Comparison of ENCODE assay signal across 5 cellular contexts in genomic region chr4:15174168-15174567, GRCh38.
A peak's percentile ranks its signal among the peaks of the same experiment; 100 is the strongest.
DNase-seq lines count a peak whose midpoint lies in the region; ATAC-seq, FAIRE-seq and TF ChIP-seq lines count a peak whose summit lies in the region.
"Not testable (repeated sequence)": the region's sequence is repeated elsewhere in the genome, so short reads cannot be mapped to it uniquely, and the experiment has no call there.

No MANE protein-coding gene starts in this region.

- peaks cover 17% of the 10 kb centered on the region; the same call in 1 of the 2 replicates for H3K9me3 ChIP-seq in HUES6 (ENCODE audit: control insufficient read depth, insufficient read depth, low read depth, low read length)
- H3K9me3 ChIP-seq in HepG2 (ENCODE audit: low read length): peaks cover 14% of the 10 kb centered on the region

- TF ChIP-seq RAD21 in HepG2 (CRISPR knock-in tag; IDR thresholded peaks at IDR 0.05): not testable (repeated sequence)

- POLR2A ChIA-PET in WTC11 (lab: Charles Lee); HepG2 (lab: Yijun Ruan, JAX): not testable (repeated sequence)

- H3K27ac Mint-ChIP-seq in GM23338 (peak overlapping the region; percentile 83), glutamatergic neuron (ENCODE audit: unreplicated experiment) (peak overlapping the region; percentile 99)
- H3K27ac Mint-ChIP-seq in WTC11: not testable (repeated sequence)

- not testable (repeated sequence) for H3K79me2 ChIP-seq in GM23338 (replicated peaks; ENCODE audit: insufficient read depth); HepG2 (ENCODE audit: insufficient read depth, low read length)

- not testable (repeated sequence) for TF ChIP-seq EP300 in HepG2 (IDR thresholded peaks at IDR 0.05; ENCODE audit: low read depth in 2 of 2, low read length in 2 of 2); HepG2 (CRISPR knock-in tag; IDR thresholded peaks at IDR 0.05; ENCODE audit: borderline replicate concordance)

- peak overlapping the region; percentile 5; the same call in 1 of the 2 replicates for H2AFZ ChIP-seq in GM23338
- not testable (repeated sequence) for H2AFZ ChIP-seq in HepG2 (ENCODE audit: low read length)

- intact Hi-C loops in HepG2 (cut with micrococcal nuclease; ENCODE audit: unreplicated experiment): not testable (repeated sequence)

- not testable (repeated sequence) for TF ChIP-seq POLR2A in HepG2 (IDR thresholded peaks at IDR 0.05; ENCODE audit: insufficient read depth in 1 of 2, low read depth in 2 of 2, low read length in 2 of 2)

- not testable (repeated sequence) for TF ChIP-seq CTCF in GM23338 (conservative IDR thresholded peaks at IDR 0.05; ENCODE audit: low read depth in 2 of 2); WTC11 (IDR thresholded peaks at IDR 0.05); glutamatergic neuron (IDR thresholded peaks at IDR 0.05; ENCODE audit: partially characterized antibody, unreplicated experiment); HepG2 (CRISPR knock-in tag; IDR thresholded peaks at IDR 0.05)

- not testable (repeated sequence) for H3K4me2 ChIP-seq in GM23338; HepG2 (ENCODE audit: low read depth, low read length)

- not testable (repeated sequence) for H3K27ac ChIP-seq in GM23338 (ENCODE audit: low read depth); HUES6 (ENCODE audit: low read depth, low read length); HepG2 (ENCODE audit: extremely low read length, insufficient read depth, low read length)

- DNase-seq in GM23338 (ENCODE audit: low spot score); WTC11 (ENCODE audit: low spot score); glutamatergic neuron; HepG2 (ENCODE audit: low spot score): not testable (repeated sequence)

- not testable (repeated sequence) for H3K4me1 ChIP-seq in GM23338 (ENCODE audit: insufficient read depth); HepG2 (ENCODE audit: insufficient read depth, low read length)
- peaks cover 19% of the 10 kb centered on the region for H3K4me1 ChIP-seq in HUES6 (ENCODE audit: control insufficient read depth, insufficient read depth, low read length)

- H3K36me3 ChIP-seq in GM23338 (ENCODE audit: insufficient read depth); HUES6 (ENCODE audit: control insufficient read depth, insufficient read depth, low read length); HepG2 (replicated peaks in 1 of 2; ENCODE audit: control insufficient read depth in 1 of 2, insufficient read depth in 2 of 2, low read length in 2 of 2): not testable (repeated sequence)

- H3K4me3 ChIP-seq in GM23338 (peak overlapping the region; percentile 42; the same call in 1 of the 2 replicates), HUES6 (ENCODE audit: low read depth, low read length) (peak overlapping the region; percentile 50)
- H3K4me3 ChIP-seq in HepG2 (replicated peaks in 1 of 3; ENCODE audit: insufficient read depth in 1 of 3, low read depth in 2 of 3, low read length in 3 of 3): not testable (repeated sequence)

- H3K4me1 Mint-ChIP-seq in GM23338: peaks cover 18% of the 10 kb centered on the region
- peaks cover 17% of the 10 kb centered on the region for H3K4me1 Mint-ChIP-seq in WTC11
- peaks cover 12% of the 10 kb centered on the region for H3K4me1 Mint-ChIP-seq in glutamatergic neuron (ENCODE audit: low read depth, unreplicated experiment)

- not testable (repeated sequence) for H3K9me2 ChIP-seq in GM23338 (ENCODE audit: insufficient read depth)

- in situ Hi-C loops in HepG2 (cut with HindIII; ENCODE audit: extremely low pct_ligation_motif_present, low pct_unique_long_range_greater_than_20kb): loop anchor here (25.0 kb wide), 1 partner anchor 1537 kb away; the partner anchor contains the start of gene BOD1L1

- H3K9ac ChIP-seq in HUES6 (ENCODE audit: low read length): peak overlapping the region; percentile 52
- H3K9ac ChIP-seq in HepG2 (ENCODE audit: insufficient read depth, low read depth, low read length): not testable (repeated sequence)

- not testable (repeated sequence) for H3F3A ChIP-seq in GM23338 (replicated peaks; ENCODE audit: low read depth)

- not testable (repeated sequence) for H4K20me1 ChIP-seq in GM23338 (replicated peaks; ENCODE audit: insufficient read depth); HepG2 (ENCODE audit: insufficient read depth, low read length)

- not testable (repeated sequence) for H3K27me3 Mint-ChIP-seq in GM23338 (ENCODE audit: insufficient read depth, low read depth, poor library complexity); glutamatergic neuron (ENCODE audit: unreplicated experiment)
- H3K27me3 Mint-ChIP-seq in WTC11 (ENCODE audit: low read depth): peaks cover 15% of the 10 kb centered on the region

- WGBS in HepG2 (ENCODE audit: low lambda C conversion rate): 93% methylated on average over 5 of the region's 16 CpGs

- H3K27me3 ChIP-seq in GM23338 (ENCODE audit: insufficient read depth); HUES6 (ENCODE audit: control insufficient read depth, insufficient read depth, low read length); HepG2 (ENCODE audit: control insufficient read depth in 1 of 2, insufficient read depth in 2 of 2, low read length in 2 of 2): not testable (repeated sequence)

- H3K36me3 Mint-ChIP-seq in GM23338 (ENCODE audit: low read depth): not testable (repeated sequence)
- H3K36me3 Mint-ChIP-seq in WTC11 (peaks cover 21% of the 10 kb centered on the region), glutamatergic neuron (ENCODE audit: unreplicated experiment) (peaks cover 15% of the 10 kb centered on the region)

- CTCF ChIA-PET in WTC11 (lab: Charles Lee); HepG2 (lab: Yijun Ruan, JAX; ENCODE audit: low intra/inter-chr PET ratio, low total read pairs): not testable (repeated sequence)

- FAIRE-seq in HepG2 (lab: Jason Lieb, UNC): not testable (repeated sequence)

- not testable (repeated sequence) for BruUV-seq in HepG2 (replicated peaks; lab: Mats Ljungman, UMichigan)

- H3K4me3 Mint-ChIP-seq in GM23338 (peak overlapping the region; percentile 29; the same call in 2 of the 3 replicates), WTC11 (peak overlapping the region; percentile 58)
- H3K4me3 Mint-ChIP-seq in glutamatergic neuron (ENCODE audit: unreplicated experiment): not testable (repeated sequence)

- H3K9me3 Mint-ChIP-seq in GM23338: peaks cover 16% of the 10 kb centered on the region; the same call in 2 of the 3 replicates
- H3K9me3 Mint-ChIP-seq in WTC11: peaks cover 33% of the 10 kb centered on the region
- peaks cover 16% of the 10 kb centered on the region for H3K9me3 Mint-ChIP-seq in glutamatergic neuron (ENCODE audit: unreplicated experiment)

- not testable (repeated sequence) for ATAC-seq in GM23338, WTC11, HepG2

TF ChIP-seq in HepG2, 621 proteins besides CTCF, POLR2A, EP300 and RAD21:
- 0 out of 2 replicates have a peak, but pooled peaks have one; percentile 14 for TF ChIP-seq ZNF281 (CRISPR knock-in tag; IDR thresholded peaks at IDR 0.05; ENCODE audit: borderline replicate concordance)
